Comparison of ENCODE assay signal across 15 cellular contexts in genomic region chr10:25698638-25699037, GRCh38.
DNase-seq lines count a peak whose midpoint lies in the region; ATAC-seq and TF ChIP-seq lines count a peak whose summit lies in the region.
"Had no signal": no experiment of that assay in that cellular context is flagged by ENCODE, and none has a peak within 500 bp of the region (broad histone marks: within the 10 kb centered on the region; RNA-seq: fewer than 3 reads in every experiment).

No MANE protein-coding gene starts in this region.

- DNase-seq in NCI-H82 (lab: John Stamatoyannopoulos, UW) (peak; percentile 29), NCI-H82 treated with DMSO at 0.1 percent for 48 hours (lab: John Stamatoyannopoulos, UW; ENCODE audit: unreplicated experiment) (no peak), nephron progenitor cell (no peak), GF-D8 (lab: John Stamatoyannopoulos, UW) (no peak), NCI-H226 (no peak)
- no peak for DNase-seq in activated T-cell treated with anti-CD3 and anti-CD28 coated beads, Interleukin-2, amount 50 U/mL, for 4 hours
- DNase-seq: AML-193; Caco-2; CD4-positive, CD25-positive, alpha-beta regulatory T cell; GDM1; HCEC 1CT had no signal

- no peaks in the 10 kb centered on the region for H3K9me3 Mint-ChIP-seq in nephron progenitor cell
- H3K9me3 Mint-ChIP-seq in activated T-cell treated with anti-CD3 and anti-CD28 coated beads, Interleukin-2, amount 50 U/mL, for 4 hours: no peaks in the 10 kb centered on the region
- H3K9me3 Mint-ChIP-seq: GM23338 had no signal

- peak overlapping the region; percentile 75 for H3K27ac Mint-ChIP-seq in nephron progenitor cell
- H3K27ac Mint-ChIP-seq: CD4-positive, CD25-positive, alpha-beta regulatory T cell; GM23338 had no signal

- H3K27ac ChIP-seq in VCaP: peak overlapping the region; percentile 36
- H3K27ac ChIP-seq: 22Rv1, A549 had no signal

- peaks cover 6% of the 10 kb centered on the region for H3K27me3 Mint-ChIP-seq in nephron progenitor cell (ENCODE audit: low read depth, poor library complexity)
- peaks cover 3% of the 10 kb centered on the region for H3K27me3 Mint-ChIP-seq in activated T-cell treated with anti-CD3 and anti-CD28 coated beads, Interleukin-2, amount 50 U/mL, for 4 hours (ENCODE audit: low read depth)

- no peak for ATAC-seq in activated T-cell treated with anti-CD3 and anti-CD28 coated beads, Interleukin-2, amount 50 U/mL, for 4 hours
- ATAC-seq: A549, GM23338 had no signal

- no peaks in the 10 kb centered on the region for H3K36me3 Mint-ChIP-seq in nephron progenitor cell (ENCODE audit: low read depth)
- H3K36me3 Mint-ChIP-seq in activated T-cell treated with anti-CD3 and anti-CD28 coated beads, Interleukin-2, amount 50 U/mL, for 4 hours (ENCODE audit: insufficient read depth): no peaks in the 10 kb centered on the region
- H3K36me3 Mint-ChIP-seq: CD4-positive, CD25-positive, alpha-beta regulatory T cell had no signal

- no peak for TF ChIP-seq CTCF in VCaP (conservative IDR thresholded peaks at IDR 0.05)
- TF ChIP-seq CTCF in nephron progenitor cell (IDR thresholded peaks at IDR 0.05): no peak

- no peak overlapping the region for H3K4me3 Mint-ChIP-seq in nephron progenitor cell
- H3K4me3 Mint-ChIP-seq in activated T-cell treated with anti-CD3 and anti-CD28 coated beads, Interleukin-2, amount 50 U/mL, for 4 hours: no peak overlapping the region
- H3K4me3 Mint-ChIP-seq: CD4-positive, CD25-positive, alpha-beta regulatory T cell; GM23338 had no signal

- H3K4me1 Mint-ChIP-seq in nephron progenitor cell: peaks cover 10% of the 10 kb centered on the region
- peaks cover 2% of the 10 kb centered on the region for H3K4me1 Mint-ChIP-seq in activated T-cell treated with anti-CD3 and anti-CD28 coated beads, Interleukin-2, amount 50 U/mL, for 4 hours (ENCODE audit: low read depth)
- H3K4me1 Mint-ChIP-seq: CD4-positive, CD25-positive, alpha-beta regulatory T cell had no signal
